Comparison of ENCODE assay signal across 24 cellular contexts in the genomic region with DNA sequence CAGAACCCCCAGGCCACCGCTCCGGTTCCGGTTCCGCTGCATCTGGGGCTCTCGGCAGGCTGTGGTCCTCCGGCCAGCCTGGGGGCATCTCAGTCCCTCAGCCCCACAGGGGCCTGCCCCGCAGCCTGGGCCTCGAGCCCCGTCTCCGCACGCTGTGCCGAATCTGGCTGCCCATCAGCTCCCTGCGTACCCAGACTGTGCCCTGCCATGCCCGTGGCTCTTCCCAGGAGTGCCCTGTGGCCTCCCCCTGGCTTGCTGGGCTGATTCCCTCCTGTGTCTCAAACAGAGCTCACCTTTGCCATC. TPM values are rescaled to one million over a fixed set of nuclear protein-coding genes. Genes with fewer than 3 reads are reported as not detected.
"Had no signal": no experiment of that assay in that cellular context is flagged by ENCODE, and none has a peak within 500 bp of the region (broad histone marks: within the 10 kb centered on the region; RNA-seq: fewer than 3 reads in every experiment).

No MANE protein-coding gene starts in this region.

- FAIRE-seq: colon, frontal cortex, keratinocyte had no signal

- H3K27ac ChIP-seq: lower lobe of right lung, ovary, psoas muscle, sigmoid colon, thyroid gland, vagina had no signal

- H3K27ac Mint-ChIP-seq: memory B cell; natural killer cell treated with Interleukin-12 subunit alpha and Interleukin-12 subunit beta and Interleukin-15 and Interleukin-18, amount 100 ng/mL, for 72 hours; stimulated activated effector memory CD8-positive, alpha-beta T cell treated with anti-CD3 and anti-CD28 coated beads, Interleukin-12 subunit alpha, Interleukin-12 subunit beta, amount 100 ng/mL, for 72 hours had no signal

- H3K9me3 ChIP-seq: lower lobe of right lung, mucosa of descending colon, ovary, psoas muscle, sigmoid colon, stomach, thyroid gland, vagina had no signal

- H3K4me1 ChIP-seq: lower lobe of right lung, psoas muscle, vagina had no signal

- H3K36me3 ChIP-seq: ovary, sigmoid colon, thyroid gland, vagina had no signal

- H3K9me3 Mint-ChIP-seq: memory B cell; naive B cell; natural killer cell treated with Interleukin-12 subunit alpha and Interleukin-12 subunit beta and Interleukin-15 and Interleukin-18, amount 100 ng/mL, for 72 hours; stimulated activated effector memory CD8-positive, alpha-beta T cell treated with anti-CD3 and anti-CD28 coated beads, Interleukin-12 subunit alpha, Interleukin-12 subunit beta, amount 100 ng/mL, for 72 hours had no signal

- H3K4me3 Mint-ChIP-seq: memory B cell; naive B cell; natural killer cell treated with Interleukin-12 subunit alpha and Interleukin-12 subunit beta and Interleukin-15 and Interleukin-18, amount 100 ng/mL, for 72 hours; stimulated activated effector memory CD8-positive, alpha-beta T cell treated with anti-CD3 and anti-CD28 coated beads, Interleukin-12 subunit alpha, Interleukin-12 subunit beta, amount 100 ng/mL, for 72 hours had no signal

- H3K36me3 Mint-ChIP-seq: memory B cell; naive B cell; natural killer cell treated with Interleukin-12 subunit alpha and Interleukin-12 subunit beta and Interleukin-15 and Interleukin-18, amount 100 ng/mL, for 72 hours had no signal

- H3K27me3 Mint-ChIP-seq: memory B cell; naive B cell; natural killer cell treated with Interleukin-12 subunit alpha and Interleukin-12 subunit beta and Interleukin-15 and Interleukin-18, amount 100 ng/mL, for 72 hours had no signal

- H3K4me3 ChIP-seq: lower lobe of right lung, mucosa of descending colon, ovary, psoas muscle, sigmoid colon, stomach, thyroid gland, vagina had no signal

- H3K27me3 ChIP-seq: dorsolateral prefrontal cortex, ovary, sigmoid colon, stomach, thyroid gland, vagina had no signal

- DNase-seq: effector CD4-positive, alpha-beta T cell; hypothalamus; left ventricle myocardium superior; lower lobe of right lung; naive B cell; ovary; sigmoid colon; stimulated activated CD4-positive, alpha-beta T cell treated with anti-CD3 and anti-CD28 coated beads, Interleukin-2, amount 100 ng/mL, for 24 hours; stimulated activated CD4-positive, alpha-beta T cell treated with anti-CD3 and anti-CD28 coated beads, Interleukin-4, amount 100 ng/mL, for 24 hours; stimulated activated naive CD4-positive, alpha-beta T cell treated with Interleukin-2 at 50 U/mL for 16 hours; stomach; thyroid gland; trophoblast cell had no signal

- ATAC-seq: left ventricle myocardium superior; lower lobe of right lung; mucosa of descending colon; natural killer cell treated with Interleukin-12 subunit alpha and Interleukin-12 subunit beta and Interleukin-15 and Interleukin-18, amount 100 ng/mL, for 72 hours; right cardiac atrium; stimulated activated effector memory CD8-positive, alpha-beta T cell treated with anti-CD3 and anti-CD28 coated beads, Interleukin-12 subunit alpha, Interleukin-12 subunit beta, amount 100 ng/mL, for 72 hours had no signal

RNA-seq across cellular contexts. Expression of a gene that starts 0.8 kb away (rescaled TPM):
- polyA plus RNA-seq: keratinocyte had no signal
